Comparison of ENCODE assay signal across 1 cellular context in genomic region chr18:42339324-42339723, GRCh38.
TF ChIP-seq lines count a peak whose summit lies in the region.

No MANE protein-coding gene starts in this region.

TF ChIP-seq in liver, 16 proteins besides CTCF, POLR2A, EP300 and RAD21 (continued from another document):
- TF ChIP-seq GABPA (IDR thresholded peaks at IDR 0.05 in 1 of 2, conservative IDR thresholded peaks at IDR 0.05 in 1 of 2), result no peak
